21 cellular contexts compared by ENCODE assay signal in the genomic region with DNA sequence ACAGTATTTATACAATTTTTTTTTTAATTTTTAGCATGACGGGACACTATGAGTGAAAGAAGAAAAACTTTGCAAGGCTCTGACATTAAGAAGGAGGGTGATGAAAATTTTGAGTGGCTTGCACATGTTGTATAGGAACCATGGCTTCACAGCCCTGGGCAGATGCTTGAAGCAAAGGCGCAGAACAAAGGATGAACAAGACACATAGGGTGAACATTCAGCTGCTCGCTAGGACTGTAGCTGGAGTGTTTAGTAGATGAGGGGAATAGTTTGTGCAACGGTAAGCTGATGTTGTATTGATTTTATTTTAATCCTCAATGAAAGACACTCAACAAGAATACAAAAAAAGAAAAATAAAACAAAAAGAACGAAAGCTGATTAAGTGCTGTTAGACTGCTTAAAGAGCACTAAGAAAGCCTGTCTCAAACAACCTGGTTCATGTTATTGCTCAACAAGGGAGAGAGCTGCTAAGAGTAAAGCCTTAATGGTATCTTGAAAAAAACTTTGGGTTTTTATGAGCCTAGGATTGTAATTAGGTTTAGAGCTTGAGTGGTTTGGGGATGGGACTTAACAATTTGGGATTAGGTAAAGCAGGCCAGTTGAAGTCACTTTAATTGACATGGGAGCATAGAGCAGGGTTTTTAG.
"Had no signal": no experiment of that assay in that cellular context is flagged by ENCODE, and none has a peak within 500 bp of the region (broad histone marks: within the 10 kb centered on the region; RNA-seq: fewer than 3 reads in every experiment).

No MANE protein-coding gene starts in this region.

- H3K27me3 ChIP-seq: cardiac muscle cell, esophagus squamous epithelium, right lobe of liver, suprapubic skin had no signal

- H3K9ac ChIP-seq: parathyroid adenoma had no signal

- H3K79me2 ChIP-seq: parathyroid adenoma had no signal

- H3K27ac ChIP-seq: cardiac muscle cell, esophagus squamous epithelium, parathyroid adenoma, right lobe of liver, suprapubic skin had no signal

- H3K9me3 Mint-ChIP-seq: activated B cell treated with CpG ODN at 0.5 μM for 24 hours; activated CD4-positive, alpha-beta memory T cell treated with anti-CD3 and anti-CD28 coated beads for 36 hours; activated T-helper 1 cell treated with anti-CD3 and anti-CD28 coated beads, Interleukin-12 subunit alpha, Interleukin-12 subunit beta, Interleukin-2, Interleukin-4 antibody, amounts not matched to agents 30 ng/mL and 10 ng/mL and 1 ng/mL, durations not matched to agents 14 hours and 24 hours and 36 hours; dendritic cell treated with granulocyte-macrophage colony-stimulating factor and Interleukin-4, amounts not matched to agents 40 ng/mL and 50 ng/mL, for 4 days; stimulated activated naive CD8-positive, alpha-beta T cell treated with anti-CD3 and anti-CD28 coated beads, Interleukin-15, amount 100 ng/mL, for 72 hours had no signal

- DNase-seq: activated B cell treated with CpG ODN at 0.5 μM for 24 hours; activated CD4-positive, alpha-beta memory T cell treated with anti-CD3 and anti-CD28 coated beads for 36 hours; activated CD4-positive, alpha-beta T cell treated with anti-CD3 and anti-CD28 coated beads for 4 hours; activated T-cell treated with anti-CD3 and anti-CD28 coated beads for 4 hours; amniotic stem cell; effector memory CD4-positive, alpha-beta T cell; esophagus squamous epithelium; mesendoderm; naive thymus-derived CD8-positive, alpha-beta T cell; right lobe of liver; stimulated activated CD4-positive, alpha-beta T cell treated with anti-CD3 and anti-CD28 coated beads, Interleukin-4, amount 100 ng/mL, for 1 hour; stimulated activated naive CD8-positive, alpha-beta T cell treated with anti-CD3 and anti-CD28 coated beads, Interleukin-15, amount 100 ng/mL, for 72 hours; trophoblast cell had no signal

- ATAC-seq: naive thymus-derived CD8-positive, alpha-beta T cell; right lobe of liver; stimulated activated naive CD8-positive, alpha-beta T cell treated with anti-CD3 and anti-CD28 coated beads, Interleukin-15, amount 100 ng/mL, for 72 hours had no signal

- H3K9me3 ChIP-seq: esophagus squamous epithelium, right lobe of liver, suprapubic skin had no signal

- H3K4me1 ChIP-seq: esophagus squamous epithelium, right lobe of liver, suprapubic skin had no signal

- H3K36me3 Mint-ChIP-seq: activated CD4-positive, alpha-beta memory T cell treated with anti-CD3 and anti-CD28 coated beads for 36 hours had no signal

- H3K4me1 Mint-ChIP-seq: activated B cell treated with CpG ODN at 0.5 μM for 24 hours; naive thymus-derived CD8-positive, alpha-beta T cell; stimulated activated naive CD8-positive, alpha-beta T cell treated with anti-CD3 and anti-CD28 coated beads, Interleukin-15, amount 100 ng/mL, for 72 hours had no signal

- FAIRE-seq: endothelial cell of umbilical vein had no signal

- H3K27ac Mint-ChIP-seq: activated B cell treated with CpG ODN at 0.5 μM for 24 hours; activated CD4-positive, alpha-beta memory T cell treated with anti-CD3 and anti-CD28 coated beads for 36 hours; activated naive CD8-positive, alpha-beta T cell; activated T-helper 1 cell treated with anti-CD3 and anti-CD28 coated beads, Interleukin-12 subunit alpha, Interleukin-12 subunit beta, Interleukin-2, Interleukin-4 antibody, amounts not matched to agents 30 ng/mL and 10 ng/mL and 1 ng/mL, durations not matched to agents 14 hours and 24 hours and 36 hours; dendritic cell treated with granulocyte-macrophage colony-stimulating factor and Interleukin-4, amounts not matched to agents 40 ng/mL and 50 ng/mL, for 4 days; naive thymus-derived CD8-positive, alpha-beta T cell; stimulated activated naive CD8-positive, alpha-beta T cell treated with anti-CD3 and anti-CD28 coated beads, Interleukin-15, amount 100 ng/mL, for 72 hours had no signal

- H3K4me2 ChIP-seq: smooth muscle cell had no signal

- H2AFZ ChIP-seq: parathyroid adenoma had no signal

- H3K36me3 ChIP-seq: cardiac muscle cell, esophagus squamous epithelium, right lobe of liver, suprapubic skin had no signal

- H3K4me3 Mint-ChIP-seq: activated B cell treated with CpG ODN at 0.5 μM for 24 hours; activated CD4-positive, alpha-beta memory T cell treated with anti-CD3 and anti-CD28 coated beads for 36 hours; activated naive CD8-positive, alpha-beta T cell; activated T-helper 1 cell treated with anti-CD3 and anti-CD28 coated beads, Interleukin-12 subunit alpha, Interleukin-12 subunit beta, Interleukin-2, Interleukin-4 antibody, amounts not matched to agents 30 ng/mL and 10 ng/mL and 1 ng/mL, durations not matched to agents 14 hours and 24 hours and 36 hours; dendritic cell treated with granulocyte-macrophage colony-stimulating factor and Interleukin-4, amounts not matched to agents 40 ng/mL and 50 ng/mL, for 4 days; naive thymus-derived CD8-positive, alpha-beta T cell; stimulated activated naive CD8-positive, alpha-beta T cell treated with anti-CD3 and anti-CD28 coated beads, Interleukin-15, amount 100 ng/mL, for 72 hours had no signal

- H3K4me3 ChIP-seq: cardiac muscle cell, esophagus squamous epithelium, right lobe of liver, smooth muscle cell, suprapubic skin had no signal
